Comparison of ENCODE assay signal across 20 cellular contexts in the genomic region with DNA sequence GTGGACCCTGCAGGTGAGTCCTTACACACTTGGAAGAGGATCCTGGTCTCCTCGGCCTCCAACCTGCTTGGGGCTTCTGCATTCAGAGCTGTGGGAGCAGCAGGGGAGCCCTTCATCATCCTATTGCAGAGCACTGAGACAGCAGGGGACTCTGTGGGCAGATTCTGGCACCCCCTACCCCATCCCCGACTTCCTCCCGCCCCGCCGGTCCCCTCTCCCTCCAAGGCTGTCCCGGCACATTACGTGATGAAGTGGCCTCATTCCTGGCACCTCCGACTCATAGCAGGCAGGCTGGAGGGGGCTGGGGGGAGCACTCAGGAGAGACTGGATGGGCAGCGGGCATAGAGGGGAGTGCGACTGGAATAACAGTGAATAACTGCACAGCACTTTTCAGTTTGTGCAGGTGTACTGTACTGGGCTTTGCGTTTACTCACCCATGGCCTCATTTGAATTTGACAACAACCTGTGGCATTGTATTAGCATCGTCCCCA.
"Had no signal": no experiment of that assay in that cellular context is flagged by ENCODE, and none has a peak within 500 bp of the region (broad histone marks: within the 10 kb centered on the region; RNA-seq: fewer than 3 reads in every experiment).

No MANE protein-coding gene starts in this region.

- H3K4me1 ChIP-seq: heart left ventricle, pancreas, psoas muscle, sigmoid colon, suprapubic skin, thyroid gland had no signal

- DNase-seq: cortex of kidney; dorsolateral prefrontal cortex; effector CD8-positive, alpha-beta T cell; heart left ventricle; hippocampal formation; left colon; left ventricle myocardium superior; mesendoderm; naive thymus-derived CD4-positive, alpha-beta T cell; nephron progenitor cell; pancreas; psoas muscle; retina; sigmoid colon; stimulated activated naive CD4-positive, alpha-beta T cell treated with Interleukin-2 at 50 U/mL for 16 hours; thyroid gland had no signal

- H3K27ac ChIP-seq: dorsolateral prefrontal cortex, heart left ventricle, neutrophil, pancreas, psoas muscle, sigmoid colon, skin epidermis, suprapubic skin, thyroid gland had no signal

- H3K36me3 ChIP-seq: heart left ventricle, neutrophil, pancreas, sigmoid colon, suprapubic skin, thyroid gland had no signal

- H3K27me3 ChIP-seq: neutrophil, pancreas, thyroid gland had no signal

- ATAC-seq: esophagus mucosa; left colon; naive thymus-derived CD4-positive, alpha-beta T cell; pancreas; psoas muscle had no signal

- H3K4me3 ChIP-seq: dorsolateral prefrontal cortex, heart left ventricle, pancreas, psoas muscle, sigmoid colon, skin epidermis, suprapubic skin, thyroid gland had no signal

- H3K9me3 ChIP-seq: heart left ventricle, neutrophil, pancreas, psoas muscle, sigmoid colon, suprapubic skin, thyroid gland had no signal
